24 cellular contexts compared by ENCODE assay signal in genomic region chr2:181223239-181223638, GRCh38.
DNase-seq lines count a peak whose midpoint lies in the region; ATAC-seq and TF ChIP-seq lines count a peak whose summit lies in the region.
"Had no signal": no experiment of that assay in that cellular context is flagged by ENCODE, and none has a peak within 500 bp of the region (broad histone marks: within the 10 kb centered on the region; RNA-seq: fewer than 3 reads in every experiment).

No MANE protein-coding gene starts in this region.

- intact Hi-C loops in activated CD4-positive, alpha-beta T cell treated with anti-CD3 and anti-CD28 coated beads for 36 hours (cut with DNase I, micrococcal nuclease) = loop anchor here (5.0 kb wide), 2 partner anchors 79 to 569 kb away; no protein-coding TSS in a partner anchor
- intact Hi-C loops in activated CD8-positive, alpha-beta T cell treated with anti-CD3 and anti-CD28 coated beads for 36 hours (cut with micrococcal nuclease) = no loop called here
- intact Hi-C loops in mucosa of descending colon (cut with DNase I, micrococcal nuclease) = no loop called here
- intact Hi-C loops in left ventricle myocardium inferior (cut with micrococcal nuclease) = no loop called here

- peaks cover 19% of the 10 kb centered on the region for H3K4me1 Mint-ChIP-seq in activated CD4-positive, alpha-beta T cell treated with anti-CD3 and anti-CD28 coated beads for 36 hours
- H3K4me1 Mint-ChIP-seq in GM23338 = no peaks in the 10 kb centered on the region
- peaks cover 38% of the 10 kb centered on the region for H3K4me1 Mint-ChIP-seq in activated CD8-positive, alpha-beta T cell treated with anti-CD3 and anti-CD28 coated beads for 36 hours (ENCODE audit: low read depth)

- CTCF ChIA-PET in activated CD4-positive, alpha-beta T cell treated with anti-CD3 and anti-CD28 coated beads for 36 hours (lab: Charles Lee) = interaction anchor here (1.1 to 1.7 kb wide), 3 partner anchors 9 to 114 kb away, joined by 3 to 4 read pairs (median 3); no protein-coding TSS in a partner anchor
- CTCF ChIA-PET in activated CD8-positive, alpha-beta T cell treated with anti-CD3 and anti-CD28 coated beads for 36 hours (lab: Charles Lee) = no interaction called here

- peaks cover 8% of the 10 kb centered on the region for H3K9me3 Mint-ChIP-seq in activated CD4-positive, alpha-beta T cell treated with anti-CD3 and anti-CD28 coated beads for 36 hours (ENCODE audit: low read depth)
- H3K9me3 Mint-ChIP-seq in GM23338 = no peaks in the 10 kb centered on the region
- H3K9me3 Mint-ChIP-seq in activated CD8-positive, alpha-beta T cell treated with anti-CD3 and anti-CD28 coated beads for 36 hours = peaks cover 21% of the 10 kb centered on the region

- H3K4me3 ChIP-seq in GM23338 = no peak overlapping the region
- no peak overlapping the region for H3K4me3 ChIP-seq in mucosa of descending colon
- H3K4me3 ChIP-seq in left ventricle myocardium inferior = no peak overlapping the region
- H3K4me3 ChIP-seq in H7 (ENCODE audit: insufficient read depth, low read depth, low read length) = no peak overlapping the region
- H3K4me3 ChIP-seq: dorsolateral prefrontal cortex, HAP-1, spleen, upper lobe of left lung had no signal

- H3K4me2 ChIP-seq in GM23338 = no peak overlapping the region

- POLR2A ChIA-PET in activated CD4-positive, alpha-beta T cell treated with anti-CD3 and anti-CD28 coated beads for 36 hours (lab: Charles Lee) = no interaction called here
- POLR2A ChIA-PET in activated CD8-positive, alpha-beta T cell treated with anti-CD3 and anti-CD28 coated beads for 36 hours (lab: Charles Lee) = no interaction called here

- no peaks in the 10 kb centered on the region for H3K79me2 ChIP-seq in GM23338 (replicated peaks; ENCODE audit: insufficient read depth)

- H3K4me1 ChIP-seq in GM23338 (ENCODE audit: insufficient read depth) = no peaks in the 10 kb centered on the region
- no peaks in the 10 kb centered on the region for H3K4me1 ChIP-seq in mucosa of descending colon (ENCODE audit: low read depth)
- no peaks in the 10 kb centered on the region for H3K4me1 ChIP-seq in left ventricle myocardium inferior
- H3K4me1 ChIP-seq: HAP-1, spleen, upper lobe of left lung had no signal

- no peaks in the 10 kb centered on the region for H3F3A ChIP-seq in GM23338 (replicated peaks; ENCODE audit: low read depth)

- peak; percentile 42 for ATAC-seq in activated CD4-positive, alpha-beta T cell treated with anti-CD3 and anti-CD28 coated beads for 36 hours
- no peak for ATAC-seq in GM23338
- peak; percentile 50 for ATAC-seq in activated CD8-positive, alpha-beta T cell treated with anti-CD3 and anti-CD28 coated beads for 36 hours
- ATAC-seq in mucosa of descending colon = peak; percentile 40
- ATAC-seq: SK-N-SH treated with all-trans-retinoic acid at 6 μM for 48 hours had no signal

- H3K4me3 Mint-ChIP-seq in activated CD4-positive, alpha-beta T cell treated with anti-CD3 and anti-CD28 coated beads for 36 hours = no peak overlapping the region
- H3K4me3 Mint-ChIP-seq in GM23338 = no peak overlapping the region
- peak overlapping the region; percentile 46 for H3K4me3 Mint-ChIP-seq in activated CD8-positive, alpha-beta T cell treated with anti-CD3 and anti-CD28 coated beads for 36 hours

- H3K27ac ChIP-seq in GM23338 (ENCODE audit: low read depth) (no peak overlapping the region), left ventricle myocardium inferior (replicated peaks) (no peak overlapping the region)
- H3K27ac ChIP-seq: 22Rv1, dorsolateral prefrontal cortex, upper lobe of left lung had no signal

- no peaks in the 10 kb centered on the region for H3K27me3 Mint-ChIP-seq in activated CD4-positive, alpha-beta T cell treated with anti-CD3 and anti-CD28 coated beads for 36 hours
- H3K27me3 Mint-ChIP-seq in GM23338 (ENCODE audit: insufficient read depth, low read depth, poor library complexity) = no peaks in the 10 kb centered on the region
- no peaks in the 10 kb centered on the region for H3K27me3 Mint-ChIP-seq in activated CD8-positive, alpha-beta T cell treated with anti-CD3 and anti-CD28 coated beads for 36 hours

- H3K36me3 Mint-ChIP-seq in activated CD4-positive, alpha-beta T cell treated with anti-CD3 and anti-CD28 coated beads for 36 hours (ENCODE audit: low read depth) = peaks cover 17% of the 10 kb centered on the region
- no peaks in the 10 kb centered on the region for H3K36me3 Mint-ChIP-seq in GM23338 (ENCODE audit: low read depth)
- H3K36me3 Mint-ChIP-seq in activated CD8-positive, alpha-beta T cell treated with anti-CD3 and anti-CD28 coated beads for 36 hours (ENCODE audit: low read depth) = peaks cover 51% of the 10 kb centered on the region

- no peaks in the 10 kb centered on the region for H4K20me1 ChIP-seq in GM23338 (replicated peaks; ENCODE audit: insufficient read depth)

- DNase-seq in activated CD4-positive, alpha-beta T cell treated with anti-CD3 and anti-CD28 coated beads for 36 hours = no peak
- DNase-seq in activated CD4-positive, alpha-beta T cell treated with anti-CD3 and anti-CD28 coated beads for 4 hours = no peak
- DNase-seq in GM23338 (ENCODE audit: low spot score) (no peak), mucosa of descending colon (no peak), left ventricle myocardium inferior (no peak), NCI-H69 (lab: John Stamatoyannopoulos, UW) (no peak), H7 (no peak)
- no peak for DNase-seq in activated CD8-positive, alpha-beta T cell treated with anti-CD3 and anti-CD28 coated beads for 36 hours
- DNase-seq: anterior cingulate cortex; Calu3; dorsolateral prefrontal cortex; EL; foreskin fibroblast; Kasumi-1; NCI-H1092; NCI-H2081; NCI-H446 treated with DMSO at 0.1 percent for 48 hours; nucleus accumbens; spleen; stimulated activated CD4-positive, alpha-beta T cell treated with anti-CD3 and anti-CD28 coated beads, Interleukin-4, amount 100 ng/mL, for 24 hours; upper lobe of left lung had no signal

- peak overlapping the region; percentile 79 for H3K27ac Mint-ChIP-seq in activated CD4-positive, alpha-beta T cell treated with anti-CD3 and anti-CD28 coated beads for 36 hours
- no peak overlapping the region for H3K27ac Mint-ChIP-seq in GM23338
- peak overlapping the region; percentile 91 for H3K27ac Mint-ChIP-seq in activated CD8-positive, alpha-beta T cell treated with anti-CD3 and anti-CD28 coated beads for 36 hours

- H3K9me2 ChIP-seq in GM23338 (ENCODE audit: insufficient read depth) = no peaks in the 10 kb centered on the region

- H3K9me3 ChIP-seq in mucosa of descending colon (no peaks in the 10 kb centered on the region), left ventricle myocardium inferior (replicated peaks) (no peaks in the 10 kb centered on the region)
- H3K9me3 ChIP-seq: HAP-1, spleen, upper lobe of left lung had no signal

- TF ChIP-seq CTCF in GM23338 (conservative IDR thresholded peaks at IDR 0.05; ENCODE audit: low read depth in 2 of 2) (no peak), mucosa of descending colon (IDR thresholded peaks at IDR 0.05) (no peak), left ventricle myocardium inferior (IDR thresholded peaks at IDR 0.05; ENCODE audit: borderline replicate concordance) (no peak)
- TF ChIP-seq CTCF in activated CD8-positive, alpha-beta T cell treated with anti-CD3 and anti-CD28 coated beads for 36 hours (IDR thresholded peaks at IDR 0.05) = no peak

- H3K36me3 ChIP-seq in GM23338 (ENCODE audit: insufficient read depth) = no peaks in the 10 kb centered on the region
- no peaks in the 10 kb centered on the region for H3K36me3 ChIP-seq in mucosa of descending colon (ENCODE audit: low read depth)
- no peaks in the 10 kb centered on the region for H3K36me3 ChIP-seq in left ventricle myocardium inferior
- H3K36me3 ChIP-seq in H7 (replicated peaks; ENCODE audit: control insufficient read depth, insufficient read depth, low read length) = no peaks in the 10 kb centered on the region
- H3K36me3 ChIP-seq: HAP-1, spleen, upper lobe of left lung had no signal

- H3K27me3 ChIP-seq in GM23338 (ENCODE audit: insufficient read depth) = no peaks in the 10 kb centered on the region
- no peaks in the 10 kb centered on the region for H3K27me3 ChIP-seq in left ventricle myocardium inferior (ENCODE audit: low read depth)
- no peaks in the 10 kb centered on the region for H3K27me3 ChIP-seq in H7 (ENCODE audit: control insufficient read depth, insufficient read depth, low read length)
- H3K27me3 ChIP-seq: dorsolateral prefrontal cortex, spleen, upper lobe of left lung had no signal

- peak overlapping the region; percentile 6; the same call in 1 of the 2 replicates for H2AFZ ChIP-seq in GM23338

TF ChIP-seq in GM23338, 12 proteins besides CTCF, POLR2A, EP300 and RAD21 (continues in another document):
- TF ChIP-seq REST (IDR thresholded peaks at IDR 0.05; ENCODE audit: unreplicated experiment) (no peak), STAT1 (IDR thresholded peaks at IDR 0.05; ENCODE audit: unreplicated experiment) (no peak), EZH2phosphoT487 (IDR thresholded peaks at IDR 0.05; ENCODE audit: unreplicated experiment) (no peak), ZNF331 (CRISPR knock-in tag; IDR thresholded peaks at IDR 0.05; ENCODE audit: low read depth) (no peak), JUNB (IDR thresholded peaks at IDR 0.05; ENCODE audit: unreplicated experiment) (no peak), POLR2AphosphoS5 (IDR thresholded peaks at IDR 0.05; ENCODE audit: low read depth) (no peak), EZH2 (IDR thresholded peaks at IDR 0.05; ENCODE audit: low read depth, unreplicated experiment) (no peak), ZNF114 (CRISPR knock-in tag; IDR thresholded peaks at IDR 0.05) (no peak)

Comparison
In these comparisons a context has a peak if more than half of its experiments do, and no peak if none do; other contexts are left out.
1. intact Hi-C loops: an anchor here in activated CD4-positive, alpha-beta T cell treated with anti-CD3 and anti-CD28 coated beads for 36 hours (5.0 kb wide); none called in activated CD8-positive, alpha-beta T cell treated with anti-CD3 and anti-CD28 coated beads for 36 hours, mucosa of descending colon and left ventricle myocardium inferior.